31 cellular contexts compared by ENCODE assay signal in genomic region chr4:13562876-13563275, GRCh38. TPM values are rescaled to one million over a fixed set of nuclear protein-coding genes. Genes with fewer than 3 reads are reported as not detected.
"Had no signal": no experiment of that assay in that cellular context is flagged by ENCODE, and none has a peak within 500 bp of the region (broad histone marks: within the 10 kb centered on the region; RNA-seq: fewer than 3 reads in every experiment).

No MANE protein-coding gene starts in this region.

- H2AFZ ChIP-seq: PC-9 had no signal

- ATAC-seq: Panc1, Right ventricle myocardium inferior, SK-N-SH treated with all-trans-retinoic acid at 6 μM for 48 hours, T-cell had no signal

- H3K4me2 ChIP-seq: PC-9 had no signal

- DNase-seq: Karpas-422, MM.1S, MV-4-11, NCI-H1092, NCI-H1105, NCI-H1417 treated with DMSO at 0.1 percent for 48 hours, NCI-H1436 treated with DMSO at 0.1 percent for 48 hours, NCI-H1694 treated with DMSO at 0.1 percent for 48 hours, NCI-H187 treated with DMSO at 0.1 percent for 48 hours, NCI-H2029, NCI-H2081, NCI-H2171 treated with DMSO at 0.1 percent for 48 hours, NCI-H2227 treated with DMSO at 0.1 percent for 48 hours, NCI-H345, NCI-H446, NCI-H510A treated with DMSO at 0.1 percent for 48 hours, NCI-H524 treated with DMSO at 0.1 percent for 48 hours, NCI-H526 treated with DMSO at 0.1 percent for 48 hours, NCI-H774, PC-9, SHP77, SIG-M5, SJCRH30, T-cell had no signal

- FAIRE-seq: RCC 7860 had no signal

- H3K27ac ChIP-seq: PC-9, RWPE1, SJCRH30, SK-N-MC had no signal

- H3K27me3 ChIP-seq: SJCRH30 had no signal

- H3K4me3 ChIP-seq: PC-9, SJCRH30, SK-N-MC had no signal

RNA-seq across cellular contexts. Expression of gene NKX3-2, which starts 18.6 kb away (rescaled TPM):
- total RNA-seq: PC-9; Right ventricle myocardium inferior; T-cell; T-helper 1 cell treated with Interleukin-12 subunit alpha and Interleukin-12 subunit beta and Interleukin-4 antibody, amounts not matched to agents 30 ng/mL and 1 ng/mL, for 36 hours had no signal
